9 cellular contexts compared by ENCODE assay signal in genomic region chr5:43190755-43191603, GRCh38. TPM values are rescaled to one million over a fixed set of nuclear protein-coding genes. Genes with fewer than 3 reads are reported as not detected.
DNase-seq lines count a peak whose midpoint lies in the region; ATAC-seq, FAIRE-seq and TF ChIP-seq lines count a peak whose summit lies in the region.
"Had no signal": no experiment of that assay in that cellular context is flagged by ENCODE, and none has a peak within 500 bp of the region (broad histone marks: within the 10 kb centered on the region; RNA-seq: fewer than 3 reads in every experiment).

No MANE protein-coding gene starts in this region.

- DNase-seq in Caco-2, result peak in 1 of 2 experiments; percentile 8
- DNase-seq in Karpas-422, result peak; percentile 56
- DNase-seq in cerebellar cortex (ENCODE audit: low spot score), result peak; percentile 18
- DNase-seq in natural killer cell, result no peak
- no peak for DNase-seq in D721Med (ENCODE audit: insufficient read length, low spot score)

- intact Hi-C loops in Caco-2 (cut with micrococcal nuclease; ENCODE audit: unreplicated experiment), result loop anchor here (10.0 kb wide), 1 partner anchor 116 kb away; no protein-coding TSS in a partner anchor
- intact Hi-C loops in natural killer cell (cut with micrococcal nuclease), result no loop called here

- H3K4me2 ChIP-seq in Karpas-422 (ENCODE audit: low read depth, low read length, poor library complexity, severe bottlenecking), result peak overlapping the region; percentile 75

- no peak overlapping the region for H2AFZ ChIP-seq in Karpas-422 (ENCODE audit: low read length)

- H4K20me1 ChIP-seq in Karpas-422 (ENCODE audit: insufficient read depth, low read depth, low read length), result no peaks in the 10 kb centered on the region

- 0 out of 2 replicates have a peak, but pooled peaks cover 4% of the 10 kb centered on the region for H3K4me1 ChIP-seq in Caco-2
- peaks cover 56% of the 10 kb centered on the region for H3K4me1 ChIP-seq in Karpas-422 (ENCODE audit: low read length)

- POLR2A ChIA-PET in Caco-2 (lab: Charles Lee), result no interaction called here

- H3K9me3 Mint-ChIP-seq in Caco-2 (ENCODE audit: unreplicated experiment), result no peaks in the 10 kb centered on the region
- no peaks in the 10 kb centered on the region for H3K9me3 Mint-ChIP-seq in natural killer cell

- CTCF ChIA-PET in Caco-2 (lab: Charles Lee), result interaction anchor here (0.7 kb wide), 1 partner anchor 33 kb away, joined by 3 read pairs; no protein-coding TSS in a partner anchor

- peak overlapping the region; percentile 79 for H3K27ac ChIP-seq in Karpas-422 (ENCODE audit: low read length)

- H3K27ac Mint-ChIP-seq in Caco-2 (ENCODE audit: unreplicated experiment) (no peak overlapping the region), natural killer cell (peak overlapping the region; percentile 0 to 72)
- H3K27ac Mint-ChIP-seq: mesothelial cell of epicardium had no signal

- H3K27me3 ChIP-seq in Caco-2 (replicated peaks; ENCODE audit: control insufficient read depth, insufficient read depth, low read length) (no peaks in the 10 kb centered on the region), Karpas-422 (ENCODE audit: low read length) (no peaks in the 10 kb centered on the region)

- H3K9me3 ChIP-seq in Caco-2 (no peaks in the 10 kb centered on the region), Karpas-422 (ENCODE audit: low read length) (no peaks in the 10 kb centered on the region)

- H3K9me2 ChIP-seq in Karpas-422 (replicated peaks; ENCODE audit: insufficient read depth, low read length), result no peaks in the 10 kb centered on the region

- peak overlapping the region; percentile 77 for H3K9ac ChIP-seq in Karpas-422 (ENCODE audit: low read length)

- BruUV-seq in Caco-2 (replicated peaks; lab: Mats Ljungman, UMichigan), result no TSS peak

- TF ChIP-seq CTCF in Caco-2 (IDR thresholded peaks at IDR 0.05; ENCODE audit: insufficient read depth in 1 of 2, low read depth in 1 of 2, low read length in 1 of 2, severe bottlenecking in 1 of 2, unreplicated experiment in 1 of 2) (no peak), natural killer cell (IDR thresholded peaks at IDR 0.05) (no peak), D721Med (IDR thresholded peaks at IDR 0.05; ENCODE audit: insufficient read depth, missing control alignments) (no peak)

- H3K4me3 ChIP-seq in Caco-2 (ENCODE audit: low read depth, low read length) (no peak overlapping the region), Karpas-422 (ENCODE audit: low read length) (peak overlapping the region; percentile 75)

- H3K36me3 ChIP-seq in Caco-2 (ENCODE audit: control insufficient read depth, insufficient read depth, low read length) (no peaks in the 10 kb centered on the region), Karpas-422 (ENCODE audit: insufficient read depth, low read length) (peaks cover 3% of the 10 kb centered on the region)

- ATAC-seq in natural killer cell (no peak), GM21423 (IDR thresholded peaks at IDR 0.05; ENCODE audit: unreplicated experiment) (no peak), GM19395 (IDR thresholded peaks at IDR 0.05; ENCODE audit: unreplicated experiment) (no peak)
- ATAC-seq in activated CD4-positive, CD25-positive, alpha-beta regulatory T cell treated with anti-CD3 and anti-CD28 coated beads, Interleukin-2, amount 50 U/mL, for 24 hours, result no peak

- H3K27me3 Mint-ChIP-seq in Caco-2 (ENCODE audit: insufficient read depth, unreplicated experiment), result no peaks in the 10 kb centered on the region
- peaks cover 0 to 15% of the 10 kb centered on the region in 2 donors for H3K27me3 Mint-ChIP-seq in natural killer cell (ENCODE audit: low read depth in 2 of 2)

- H3K36me3 Mint-ChIP-seq in Caco-2 (ENCODE audit: insufficient read depth, unreplicated experiment) (no peaks in the 10 kb centered on the region), natural killer cell (no peaks in the 10 kb centered on the region)

- H3K4me3 Mint-ChIP-seq in Caco-2 (ENCODE audit: unreplicated experiment) (peak overlapping the region; percentile 76), natural killer cell (peak overlapping the region; percentile 83)

- H3K4me1 Mint-ChIP-seq in Caco-2 (ENCODE audit: low read depth, unreplicated experiment) (peaks cover 5% of the 10 kb centered on the region), natural killer cell (peaks cover 26 to 34% of the 10 kb centered on the region in 2 donors)

- peaks cover 38% of the 10 kb centered on the region for H3K79me2 ChIP-seq in Karpas-422 (ENCODE audit: low read length)

- no peak for FAIRE-seq in D721Med (lab: Jason Lieb, UNC)

RNA-seq across cellular contexts. Expression of gene NIM1K, which starts 1.0 kb away (rescaled TPM):
- 0.14 TPM in 1 of 2 replicates, not detected in the other for total RNA-seq in Caco-2 (2022)
- total RNA-seq in Karpas-422 (2014; rRNA removed; shearing (Covaris generic); ENCODE audit: low replicate concordance), result 9.3 and 10.2 TPM in 2 replicates
- total RNA-seq in natural killer cell, result under 1 TPM; 0.28 to 0.40 (median 0.36) TPM

Comparison
In these comparisons a context has a peak if more than half of its experiments do, and no peak if none do; other contexts are left out.
1. DNase-seq: peak in Karpas-422 (single experiment) and cerebellar cortex (single experiment); none in natural killer cell (single experiment) and D721Med (single experiment).